Comparison of ENCODE assay signal across 8 cellular contexts in the genomic region with DNA sequence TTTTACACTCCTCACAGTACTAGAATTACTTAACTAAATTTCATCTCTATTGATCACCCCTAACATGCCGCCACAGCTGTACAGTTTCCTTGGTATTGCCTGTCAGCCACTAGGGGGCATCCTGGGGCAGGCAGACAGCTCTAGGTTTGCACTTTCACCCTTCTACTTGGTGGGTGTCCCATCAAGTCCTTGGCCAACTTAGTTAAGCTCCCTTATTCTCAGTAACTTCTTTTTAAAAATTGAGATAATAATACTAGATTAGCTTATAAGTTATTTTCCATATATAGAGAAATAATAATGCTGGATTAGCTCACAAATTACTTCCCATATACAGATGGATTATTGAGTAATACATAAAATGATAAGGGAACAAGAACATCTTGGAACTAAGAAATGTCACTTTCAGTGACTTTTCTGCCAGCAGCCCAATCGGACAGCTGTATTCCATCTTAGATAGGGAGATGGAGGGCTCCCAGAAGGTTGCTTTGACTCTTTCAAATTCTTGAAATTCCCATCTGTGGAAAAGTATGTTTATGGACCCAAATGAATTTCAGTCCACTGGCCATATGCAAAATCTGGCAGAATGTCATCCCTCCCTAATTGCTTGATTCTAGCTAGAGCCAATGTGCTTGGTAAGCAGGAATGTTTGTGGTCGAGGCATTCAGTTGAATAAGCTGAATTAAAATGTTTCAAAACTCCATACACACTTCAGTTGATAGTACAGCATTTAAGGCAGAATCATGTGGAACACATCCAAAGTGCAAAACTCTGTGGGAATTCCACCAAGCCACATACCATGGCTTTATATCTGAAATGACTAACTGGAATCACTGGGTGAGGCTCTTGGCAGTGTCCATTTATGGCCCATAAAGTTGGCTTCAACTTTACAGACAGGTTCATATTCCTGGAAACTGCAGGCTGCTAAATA.
DNase-seq lines count a peak whose midpoint lies in the region; ATAC-seq, FAIRE-seq and TF ChIP-seq lines count a peak whose summit lies in the region.

No MANE protein-coding gene starts in this region.

- no peak overlapping the region for H3K27ac ChIP-seq in keratinocyte (ENCODE audit: control insufficient read depth, insufficient read depth, low read length)

- no peaks in the 10 kb centered on the region for H4K20me1 ChIP-seq in keratinocyte (ENCODE audit: control insufficient read depth, extremely low read depth, insufficient read depth, low read length)

- H3K4me3 ChIP-seq in astrocyte of the spinal cord (ENCODE audit: low read depth, low read length) (no peak overlapping the region), keratinocyte (ENCODE audit: control insufficient read depth in 2 of 3, extremely low read depth in 1 of 3, insufficient read depth in 2 of 3, low read depth in 1 of 3, low read length in 3 of 3) (no peak overlapping the region)

- no peaks in the 10 kb centered on the region for H3K4me1 ChIP-seq in keratinocyte (ENCODE audit: control insufficient read depth, extremely low read depth, insufficient read depth, low read length)

- H3K79me2 ChIP-seq in keratinocyte (ENCODE audit: control insufficient read depth, insufficient read depth, low read length) = no peaks in the 10 kb centered on the region

- peak; percentile 49 for FAIRE-seq in keratinocyte (lab: Jason Lieb, UNC)

- in situ Hi-C loops in astrocyte of the spinal cord (cut with HindIII; ENCODE audit: low sequenced_read_pairs) = no loop called here

- H3K4me2 ChIP-seq in keratinocyte (ENCODE audit: control insufficient read depth, extremely low read depth, insufficient read depth, low read depth, low read length) = no peak overlapping the region

- no peaks in the 10 kb centered on the region for H3K9me1 ChIP-seq in keratinocyte (ENCODE audit: control insufficient read depth, extremely low read depth, insufficient read depth, low read length)

- no peaks in the 10 kb centered on the region for H3K9me3 ChIP-seq in keratinocyte (ENCODE audit: control insufficient read depth, low read depth, low read length)

- H3K9ac ChIP-seq in keratinocyte (ENCODE audit: control insufficient read depth, extremely low read depth, insufficient read depth, low read length) = no peak overlapping the region

- dilution Hi-C loops in keratinocyte (cut with MboI; ENCODE audit: extremely low pct_ligation_motif_present, low sequenced_read_pairs) = no loop called here

- H2AFZ ChIP-seq in keratinocyte (ENCODE audit: control insufficient read depth, low read length) = no peak overlapping the region

- no peaks in the 10 kb centered on the region for H3K27me3 ChIP-seq in keratinocyte (ENCODE audit: control insufficient read depth, extremely low read depth, insufficient read depth, low read length)

- ATAC-seq in GM19438 (IDR thresholded peaks at IDR 0.05; ENCODE audit: low read depth, unreplicated experiment) = peak; percentile 78
- peak; percentile 96 for ATAC-seq in HG03432 (IDR thresholded peaks at IDR 0.05; ENCODE audit: unreplicated experiment)

- no peaks in the 10 kb centered on the region for H3K36me3 ChIP-seq in keratinocyte (ENCODE audit: control insufficient read depth in 2 of 2, extremely low read depth in 1 of 2, insufficient read depth in 2 of 2, low read length in 2 of 2)

- peak; percentile 35 for DNase-seq in ELF-1 (ENCODE audit: low read depth, low spot score)
- peak; percentile 6 for DNase-seq in SHP77 treated with DMSO at 0.1 percent for 48 hours (lab: John Stamatoyannopoulos, UW)
- peak; percentile 98 for DNase-seq in astrocyte of the spinal cord (ENCODE audit: low read depth, low spot score)
- DNase-seq in keratinocyte (ENCODE audit: low read depth, low spot score) = peak; percentile 32
- peak; percentile 2 for DNase-seq in stimulated activated CD8-positive, alpha-beta memory T cell treated with anti-CD3 and anti-CD28 coated beads, Interleukin-15, amount 100 ng/mL, for 1 hour (ENCODE audit: low read depth)
- no peak for DNase-seq in stimulated activated naive CD4-positive, alpha-beta T cell treated with Interleukin-2 at 50 U/mL for 16 hours (lab: John Stamatoyannopoulos, UW)

- TF ChIP-seq CTCF in astrocyte of the spinal cord (IDR thresholded peaks at IDR 0.05; ENCODE audit: low read depth, low read length) (peak; percentile 79), keratinocyte (optimal IDR thresholded peaks at IDR 0.05 in 1 of 3, IDR thresholded peaks at IDR 0.05 in 1 of 3, conservative IDR thresholded peaks at IDR 0.05 in 1 of 3; ENCODE audit: extremely low read depth in 1 of 3, insufficient read depth in 2 of 3, low read length in 3 of 3) (peak; percentile 77 to 94 (median 86))
